18 cellular contexts compared by ENCODE assay signal in the genomic region with DNA sequence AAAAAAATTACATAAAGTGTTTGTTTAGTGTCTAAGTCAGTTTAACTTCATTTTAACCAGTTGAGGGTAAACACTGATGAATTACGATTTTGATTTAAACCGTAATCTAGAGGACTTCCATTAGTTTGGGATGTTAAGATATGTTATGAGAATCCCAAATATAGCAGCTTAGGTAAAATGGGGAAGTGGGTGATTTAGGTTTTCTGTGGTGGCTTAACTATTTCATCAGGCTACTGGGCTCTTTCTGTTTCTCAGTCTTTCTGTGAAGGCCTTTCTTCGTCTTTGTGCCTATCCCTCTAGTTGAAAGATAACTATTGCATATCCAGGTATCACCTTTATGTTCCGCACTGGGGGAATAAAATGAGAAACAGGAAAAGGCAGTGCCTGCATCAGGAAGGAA. TPM values are rescaled to one million over a fixed set of nuclear protein-coding genes. Genes with fewer than 3 reads are reported as not detected.
"Had no signal": no experiment of that assay in that cellular context is flagged by ENCODE, and none has a peak within 500 bp of the region (broad histone marks: within the 10 kb centered on the region; RNA-seq: fewer than 3 reads in every experiment).

No MANE protein-coding gene starts in this region.

- H3K4me3 ChIP-seq: body of pancreas, coronary artery, upper lobe of left lung had no signal

- H3K9me3 ChIP-seq: body of pancreas, upper lobe of left lung had no signal

- ATAC-seq: activated CD8-positive, alpha-beta memory T cell treated with anti-CD3 and anti-CD28 coated beads, Interleukin-2, amount 10 ng/mL, durations not matched to agents 7 days and 5 days; activated naive CD4-positive, alpha-beta T cell treated with anti-CD3 and anti-CD28 coated beads, Interleukin-2, amount 50 U/mL, for 72 hours; activated T-cell treated with anti-CD3 and anti-CD28 coated beads, Interleukin-2, amount 50 U/mL, for 4 hours; body of pancreas; foreskin keratinocyte; naive thymus-derived CD4-positive, alpha-beta T cell; stimulated activated naive CD8-positive, alpha-beta T cell treated with anti-CD3 and anti-CD28 coated beads, Interleukin-15, Interleukin-2, amounts not matched to agents 100 U/mL and 50 U/mL, for 24 hours had no signal

- H3K27me3 ChIP-seq: body of pancreas, foreskin keratinocyte, upper lobe of left lung had no signal

- H3K36me3 ChIP-seq: upper lobe of left lung had no signal

- DNase-seq: activated CD4-positive, alpha-beta T cell treated with anti-CD3 and anti-CD28 coated beads, Interleukin-2, amount 50 U/mL, for 4 hours; activated CD4-positive, CD25-positive, alpha-beta regulatory T cell treated with anti-CD3 and anti-CD28 coated beads, Interleukin-2, amount 50 U/mL, for 72 hours; activated CD8-positive, alpha-beta memory T cell treated with anti-CD3 and anti-CD28 coated beads, Interleukin-2, amount 10 ng/mL, durations not matched to agents 7 days and 5 days; activated effector memory CD4-positive, alpha-beta T cell treated with anti-CD3 and anti-CD28 coated beads, Interleukin-2, amount 50 U/mL, for 16 hours; activated T-cell treated with anti-CD3 and anti-CD28 coated beads, Interleukin-2, amount 50 U/mL, for 4 hours; amniotic stem cell; body of pancreas; central memory CD4-positive, alpha-beta T cell; effector CD4-positive, alpha-beta T cell; foreskin keratinocyte; naive thymus-derived CD4-positive, alpha-beta T cell; stimulated activated CD4-positive, alpha-beta T cell treated with anti-CD3 and anti-CD28 coated beads, Interleukin-2, amount 100 ng/mL, for 48 hours; stimulated activated naive CD8-positive, alpha-beta T cell treated with anti-CD3 and anti-CD28 coated beads, Interleukin-15, Interleukin-2, amounts not matched to agents 100 U/mL and 50 U/mL, for 24 hours; upper lobe of left lung had no signal

- H3K4me1 ChIP-seq: body of pancreas, foreskin keratinocyte, parathyroid adenoma, upper lobe of left lung had no signal

- H3K27ac ChIP-seq: body of pancreas, coronary artery, foreskin keratinocyte, parathyroid adenoma, upper lobe of left lung had no signal

RNA-seq across cellular contexts. Expression of gene CENPW, which starts 27.9 kb away (rescaled TPM):
- total RNA-seq: body of pancreas, mononuclear cell had no signal
